Comparison of ENCODE assay signal across 10 cellular contexts in the genomic region with DNA sequence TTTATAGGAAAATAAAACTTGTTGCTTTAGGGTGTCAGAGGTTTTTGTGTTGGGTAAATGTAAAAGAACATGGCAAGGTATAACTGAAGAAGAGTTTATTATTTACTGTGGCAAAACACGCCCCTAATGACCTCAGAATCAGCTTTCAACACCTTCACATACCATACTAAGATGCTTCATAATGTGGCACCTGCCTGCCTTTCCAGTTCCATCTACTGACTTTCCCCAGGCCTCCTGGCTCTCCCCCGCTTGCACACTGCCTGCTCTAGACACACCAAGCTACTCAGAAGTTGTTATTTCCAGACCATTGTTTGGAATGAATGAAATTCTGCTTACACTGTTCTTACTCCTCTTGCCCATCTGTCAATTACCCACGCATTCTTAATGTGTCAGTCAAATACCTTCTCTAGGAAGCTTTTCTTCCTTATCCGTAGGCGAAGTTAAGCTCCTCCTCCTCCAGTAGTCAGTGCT. TPM values are rescaled to one million over a fixed set of nuclear protein-coding genes. Genes with fewer than 3 reads are reported as not detected.
DNase-seq lines count a peak whose midpoint lies in the region; ATAC-seq and TF ChIP-seq lines count a peak whose summit lies in the region.
"Had no signal": no experiment of that assay in that cellular context is flagged by ENCODE, and none has a peak within 500 bp of the region (broad histone marks: within the 10 kb centered on the region; RNA-seq: fewer than 3 reads in every experiment).

No MANE protein-coding gene starts in this region.

- no peaks in the 10 kb centered on the region for H3K36me3 Mint-ChIP-seq in endodermal cell (ENCODE audit: low read depth)
- H3K36me3 Mint-ChIP-seq in stimulated activated naive B cell treated with anti-CD40 and anti-IgM and Interleukin-4, amounts not matched to agents 10 μg/mL and 1 μg/mL and 100 μg/mL, for 72 hours = no peaks in the 10 kb centered on the region

- DNase-seq in DMS 273 (lab: John Stamatoyannopoulos, UW; ENCODE audit: unreplicated experiment) (peak; percentile 15), DMS 273 treated with DMSO at 0.1 percent for 48 hours (lab: John Stamatoyannopoulos, UW) (no peak), NCI-H2171 treated with DMSO at 0.1 percent for 48 hours (lab: John Stamatoyannopoulos, UW) (peak; percentile 56), endodermal cell (no peak), NK-92 (lab: John Stamatoyannopoulos, UW; ENCODE audit: unreplicated experiment) (no peak), CD1c-positive myeloid dendritic cell (ENCODE audit: extremely low spot score) (no peak)
- no peak for DNase-seq in stimulated activated naive B cell treated with anti-CD40 and anti-IgM and Interleukin-4, amounts not matched to agents 10 μg/mL and 1 μg/mL and 100 μg/mL, for 72 hours
- DNase-seq: NCI-H1436 had no signal

- H3K4me1 ChIP-seq in endodermal cell (ENCODE audit: control insufficient read depth, insufficient read depth, low read length) = peaks cover 7% of the 10 kb centered on the region
- peaks cover 12% of the 10 kb centered on the region for H3K4me1 ChIP-seq in neuron (ENCODE audit: insufficient read depth, low read length)

- H3K4me3 Mint-ChIP-seq in endodermal cell = peak overlapping the region; percentile 67
- H3K4me3 Mint-ChIP-seq in stimulated activated naive B cell treated with anti-CD40 and anti-IgM and Interleukin-4, amounts not matched to agents 10 μg/mL and 1 μg/mL and 100 μg/mL, for 72 hours = no peak overlapping the region

- H3K4me1 Mint-ChIP-seq in endodermal cell = peaks cover 18% of the 10 kb centered on the region
- no peaks in the 10 kb centered on the region for H3K4me1 Mint-ChIP-seq in stimulated activated naive B cell treated with anti-CD40 and anti-IgM and Interleukin-4, amounts not matched to agents 10 μg/mL and 1 μg/mL and 100 μg/mL, for 72 hours

- no peak overlapping the region for H3K27ac ChIP-seq in endodermal cell (ENCODE audit: low read depth, low read length)
- H3K27ac ChIP-seq: 22Rv1 had no signal

- no peak overlapping the region for H3K4me3 ChIP-seq in endodermal cell (ENCODE audit: low read length)
- H3K4me3 ChIP-seq in neuron (ENCODE audit: low read length) = peak overlapping the region; percentile 67

- 66 to 83% methylated on average over 4 to 5 of the region's 5 CpGs for WGBS in endodermal cell (ENCODE audit: insufficient coverage in 1 of 2, insufficient read length in 1 of 2), 2 experiments

- no peak for ATAC-seq in stimulated activated naive B cell treated with anti-CD40 and anti-IgM and Interleukin-4, amounts not matched to agents 10 μg/mL and 1 μg/mL and 100 μg/mL, for 72 hours (replicated peaks)

- no peaks in the 10 kb centered on the region for H3K9me3 ChIP-seq in endodermal cell (ENCODE audit: control insufficient read depth, low read length)
- H3K9me3 ChIP-seq in neuron (ENCODE audit: low read length) = no peaks in the 10 kb centered on the region

- no peak for TF ChIP-seq CTCF in endodermal cell (conservative IDR thresholded peaks at IDR 0.05)

- H3K27ac Mint-ChIP-seq in endodermal cell = no peak overlapping the region
- H3K27ac Mint-ChIP-seq in stimulated activated naive B cell treated with anti-CD40 and anti-IgM and Interleukin-4, amounts not matched to agents 10 μg/mL and 1 μg/mL and 100 μg/mL, for 72 hours = no peak overlapping the region

- no peaks in the 10 kb centered on the region for H3K9me3 Mint-ChIP-seq in endodermal cell
- no peaks in the 10 kb centered on the region for H3K9me3 Mint-ChIP-seq in stimulated activated naive B cell treated with anti-CD40 and anti-IgM and Interleukin-4, amounts not matched to agents 10 μg/mL and 1 μg/mL and 100 μg/mL, for 72 hours

- H3K27me3 Mint-ChIP-seq in endodermal cell (ENCODE audit: insufficient read depth) = peaks cover 32% of the 10 kb centered on the region
- peaks cover 21 to 39% of the 10 kb centered on the region in 2 donors for H3K27me3 Mint-ChIP-seq in stimulated activated naive B cell treated with anti-CD40 and anti-IgM and Interleukin-4, amounts not matched to agents 10 μg/mL and 1 μg/mL and 100 μg/mL, for 72 hours

- H3K36me3 ChIP-seq in endodermal cell (ENCODE audit: control insufficient read depth, insufficient read depth, low read length) (no peaks in the 10 kb centered on the region), neuron (ENCODE audit: insufficient read depth, low read length) (no peaks in the 10 kb centered on the region)

- no peak overlapping the region for H2AFZ ChIP-seq in neuron (ENCODE audit: low read depth, low read length)

- H3K27me3 ChIP-seq in endodermal cell (ENCODE audit: control insufficient read depth, insufficient read depth, low read length, poor library complexity, severe bottlenecking) = peaks cover 18% of the 10 kb centered on the region
- no peaks in the 10 kb centered on the region for H3K27me3 ChIP-seq in neuron (ENCODE audit: insufficient read depth, low read length)

- H3K9ac ChIP-seq in endodermal cell (ENCODE audit: extremely low read depth, low read length, poor library complexity, severe bottlenecking) = no peak overlapping the region

RNA-seq across cellular contexts. Expression of a gene that starts 1.8 kb away (rescaled TPM):
- total RNA-seq in endodermal cell = 10 to 100 TPM; 15.7 to 17.5 TPM
- 19.0 TPM for polyA plus RNA-seq in endodermal cell (2013, experiment 1 of 2)
- 18.6 TPM for polyA plus RNA-seq in endodermal cell (2013, experiment 2 of 2)

Comparison
In these comparisons a context has a peak if more than half of its experiments do, and no peak if none do; other contexts are left out.
1. DNase-seq: peak in DMS 273 (single experiment) and NCI-H2171 treated with DMSO at 0.1 percent for 48 hours (single experiment); none in DMS 273 treated with DMSO at 0.1 percent for 48 hours (single experiment), endodermal cell (single experiment), NK-92 (single experiment), stimulated activated naive B cell treated with anti-CD40 and anti-IgM and Interleukin-4, amounts not matched to agents 10 μg/mL and 1 μg/mL and 100 μg/mL, for 72 hours (single experiment) and CD1c-positive myeloid dendritic cell (single experiment).